Comparison of ENCODE assay signal across 8 cellular contexts in genomic region chr7:139730746-139731612, GRCh38. TPM values are rescaled to one million over a fixed set of nuclear protein-coding genes. Genes with fewer than 3 reads are reported as not detected.
DNase-seq lines count a peak whose midpoint lies in the region; ATAC-seq and TF ChIP-seq lines count a peak whose summit lies in the region.

No MANE protein-coding gene starts in this region.

- no peak for TF ChIP-seq CTCF in fibroblast of mammary gland (conservative IDR thresholded peaks at IDR 0.05; ENCODE audit: control insufficient read depth, insufficient read depth, low read depth, low read length)

- H3K27ac ChIP-seq in skeletal muscle tissue (ENCODE audit: low read depth, low read length), result peak overlapping the region; percentile 34

- H3K4me3 ChIP-seq in fibroblast of mammary gland (ENCODE audit: control insufficient read depth, low read depth, low read length) (no peak overlapping the region), skeletal muscle tissue (ENCODE audit: low read length in 3 of 3) (peak overlapping the region in 1 of 3 donors; percentile 13)

- ATAC-seq in GM19023 (IDR thresholded peaks at IDR 0.05; ENCODE audit: unreplicated experiment) (peak; percentile 75), HG03064 (IDR thresholded peaks at IDR 0.05; ENCODE audit: low read depth, unreplicated experiment) (peak; percentile 85), SK-N-SH treated with all-trans-retinoic acid at 6 μM for 48 hours (peak; percentile 41), GM21786 (IDR thresholded peaks at IDR 0.05; ENCODE audit: unreplicated experiment) (no peak)

- peaks cover 47 to 66% (median 57%) of the 10 kb centered on the region in 3 donors for H3K4me1 ChIP-seq in skeletal muscle tissue (ENCODE audit: control insufficient read depth in 3 of 3, insufficient read depth in 3 of 3, low read length in 3 of 3)

- H3K9me3 ChIP-seq in skeletal muscle tissue (ENCODE audit: control insufficient read depth in 3 of 3, low read length in 3 of 3), result no peaks in the 10 kb centered on the region

- no peaks in the 10 kb centered on the region for H3K27me3 ChIP-seq in skeletal muscle tissue (ENCODE audit: control insufficient read depth in 3 of 3, insufficient read depth in 3 of 3, low read length in 3 of 3)

- no peaks in the 10 kb centered on the region for H3K36me3 ChIP-seq in skeletal muscle tissue (ENCODE audit: control insufficient read depth in 3 of 3, insufficient read depth in 3 of 3, low read length in 3 of 3)

- H3K9ac ChIP-seq in skeletal muscle tissue (ENCODE audit: low read depth in 1 of 3, low read length in 3 of 3), result peak overlapping the region in 2 of 3 donors; percentile 28 to 61

- DNase-seq in fibroblast of mammary gland (ENCODE audit: low read depth), result peak; percentile 89
- DNase-seq in LoVo (ENCODE audit: low spot score), result no peak
- no peak for DNase-seq in hippocampal formation (lab: John Stamatoyannopoulos, UW)

TF ChIP-seq in SK-N-SH treated with all-trans-retinoic acid at 6 μM for 48 hours, 23 proteins besides CTCF, POLR2A, EP300 and RAD21:
- no peak for TF ChIP-seq ESRRG (CRISPR knock-in tag; IDR thresholded peaks at IDR 0.05)

RNA-seq across cellular contexts. Expression of gene HIPK2, which starts 46.8 kb away (rescaled TPM):
- total RNA-seq in skeletal muscle tissue, result 5.7 TPM
